30 cellular contexts compared by ENCODE assay signal in the genomic region with DNA sequence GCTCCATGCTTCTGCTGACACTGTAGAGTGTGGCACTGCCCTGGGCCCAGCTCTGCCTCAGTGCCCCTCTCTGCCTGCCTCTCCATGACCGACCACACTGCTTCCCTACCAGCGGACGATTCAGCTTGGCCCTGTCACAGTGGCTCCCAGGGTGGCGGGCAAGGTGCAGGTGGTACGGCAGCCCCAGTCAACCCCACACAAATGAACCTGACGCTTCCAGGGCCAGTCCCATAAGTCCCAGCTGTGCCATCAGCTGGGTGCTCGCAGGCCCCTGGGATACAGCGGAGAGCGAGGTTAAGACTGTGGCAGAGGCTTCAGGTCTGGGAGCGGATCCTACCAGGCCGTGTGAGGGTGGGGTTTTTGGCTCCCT.
"Had no signal": no experiment of that assay in that cellular context is flagged by ENCODE, and none has a peak within 500 bp of the region (broad histone marks: within the 10 kb centered on the region; RNA-seq: fewer than 3 reads in every experiment).

No MANE protein-coding gene starts in this region.

- H3K36me3 Mint-ChIP-seq: activated CD4-positive, alpha-beta memory T cell treated with anti-CD3 and anti-CD28 coated beads for 36 hours; activated CD8-positive, alpha-beta memory T cell treated with anti-CD3 and anti-CD28 coated beads, Interleukin-2, amount 10 ng/mL, durations not matched to agents 7 days and 5 days; activated naive CD4-positive, alpha-beta T cell treated with anti-CD3 and anti-CD28 coated beads, Interleukin-2, amount 50 U/mL, for 24 hours; activated naive CD8-positive, alpha-beta T cell treated with anti-CD3 and anti-CD28 coated beads for 36 hours had no signal

- DNase-seq: activated CD4-positive, alpha-beta memory T cell treated with anti-CD3 and anti-CD28 coated beads for 36 hours; activated CD4-positive, alpha-beta T cell treated with anti-CD3 and anti-CD28 coated beads for 36 hours; activated CD4-positive, alpha-beta T cell treated with anti-CD3 and anti-CD28 coated beads, Interleukin-2, amount 10 ng/mL, durations not matched to agents 24 days and 14 days; activated CD4-positive, CD25-positive, alpha-beta regulatory T cell; activated CD4-positive, CD25-positive, alpha-beta regulatory T cell treated with anti-CD3 and anti-CD28 coated beads, Interleukin-2, amount 50 U/mL, for 72 hours; activated CD8-positive, alpha-beta memory T cell treated with anti-CD3 and anti-CD28 coated beads, Interleukin-2, amount 10 ng/mL, durations not matched to agents 7 days and 5 days; activated CD8-positive, alpha-beta memory T cell treated with anti-CD3 and anti-CD28 coated beads, Interleukin-2, amount 50 U/mL, for 4 hours; activated CD8-positive, alpha-beta T cell treated with anti-CD3 and anti-CD28 coated beads, Interleukin-2, amount 10 ng/mL, durations not matched to agents 7 days and 5 days; activated effector memory CD4-positive, alpha-beta T cell treated with anti-CD3 and anti-CD28 coated beads, Interleukin-2, amount 50 U/mL, for 16 hours; activated naive CD4-positive, alpha-beta T cell treated with anti-CD3 and anti-CD28 coated beads for 36 hours; activated naive CD8-positive, alpha-beta T cell treated with anti-CD3 and anti-CD28 coated beads for 36 hours; activated naive CD8-positive, alpha-beta T cell treated with anti-CD3 and anti-CD28 coated beads, Interleukin-2, amount 50 U/mL, for 24 hours; activated T-cell treated with anti-CD3 and anti-CD28 coated beads, Interleukin-2, amount 50 U/mL, for 1 hour; activated T-cell treated with anti-CD3 and anti-CD28 coated beads, Interleukin-2, amount 50 U/mL, for 48 hours; adrenal gland; amygdala; central memory CD4-positive, alpha-beta T cell; cerebellar nuclear complex; colonic mucosa; effector CD8-positive, alpha-beta T cell; T-helper 2 cell had no signal

- H3K4me1 Mint-ChIP-seq: activated CD4-positive, alpha-beta T cell treated with anti-CD3 and anti-CD28 coated beads for 36 hours; activated CD4-positive, alpha-beta T cell treated with anti-CD3 and anti-CD28 coated beads, Interleukin-2, amount 10 ng/mL, durations not matched to agents 24 days and 14 days; activated CD8-positive, alpha-beta memory T cell treated with anti-CD3 and anti-CD28 coated beads, Interleukin-2, amount 10 ng/mL, durations not matched to agents 7 days and 5 days; activated naive CD4-positive, alpha-beta T cell treated with anti-CD3 and anti-CD28 coated beads, Interleukin-2, amount 50 U/mL, for 24 hours; activated naive CD8-positive, alpha-beta T cell treated with anti-CD3 and anti-CD28 coated beads for 36 hours; activated naive CD8-positive, alpha-beta T cell treated with anti-CD3 and anti-CD28 coated beads, Interleukin-2, amount 50 U/mL, for 24 hours had no signal

- H3K4me1 ChIP-seq: ascending aorta, breast epithelium, colonic mucosa had no signal

- H3K27ac Mint-ChIP-seq: activated CD4-positive, alpha-beta memory T cell treated with anti-CD3 and anti-CD28 coated beads for 36 hours; activated CD4-positive, alpha-beta T cell treated with anti-CD3 and anti-CD28 coated beads for 36 hours; activated CD4-positive, alpha-beta T cell treated with anti-CD3 and anti-CD28 coated beads, Interleukin-2, amount 10 ng/mL, durations not matched to agents 24 days and 14 days; activated CD8-positive, alpha-beta memory T cell treated with anti-CD3 and anti-CD28 coated beads, Interleukin-2, amount 10 ng/mL, durations not matched to agents 7 days and 5 days; activated CD8-positive, alpha-beta T cell treated with anti-CD3 and anti-CD28 coated beads, Interleukin-2, amount 10 ng/mL, durations not matched to agents 7 days and 5 days; activated naive CD4-positive, alpha-beta T cell treated with anti-CD3 and anti-CD28 coated beads for 36 hours; activated naive CD4-positive, alpha-beta T cell treated with anti-CD3 and anti-CD28 coated beads, Interleukin-2, amount 50 U/mL, for 24 hours; activated naive CD8-positive, alpha-beta T cell treated with anti-CD3 and anti-CD28 coated beads for 36 hours; activated naive CD8-positive, alpha-beta T cell treated with anti-CD3 and anti-CD28 coated beads, Interleukin-2, amount 50 U/mL, for 24 hours; activated T-helper 1 cell treated with anti-CD3 and anti-CD28 coated beads, Interleukin-12 subunit alpha, Interleukin-12 subunit beta, Interleukin-2, Interleukin-4 antibody, amounts not matched to agents 30 ng/mL and 10 ng/mL and 1 ng/mL, durations not matched to agents 14 hours and 24 hours and 36 hours; activated T-helper 2 cell treated with anti-CD3 and anti-CD28 coated beads, Interferon-gamma antibody, Interleukin-2, Interleukin-4, amounts not matched to agents 10 μg/mL and 5 μg/mL and 100 μg/mL, durations not matched to agents 14 hours and 24 hours and 36 hours had no signal

- H3K36me3 ChIP-seq: breast epithelium, cardiac muscle cell, colonic mucosa had no signal

- ATAC-seq: activated CD4-positive, alpha-beta T cell treated with anti-CD3 and anti-CD28 coated beads for 36 hours; activated CD8-positive, alpha-beta memory T cell treated with anti-CD3 and anti-CD28 coated beads, Interleukin-2, amount 10 ng/mL, durations not matched to agents 7 days and 5 days; activated CD8-positive, alpha-beta T cell treated with anti-CD3 and anti-CD28 coated beads, Interleukin-2, amount 10 ng/mL, durations not matched to agents 7 days and 5 days; activated naive CD8-positive, alpha-beta T cell treated with anti-CD3 and anti-CD28 coated beads, Interleukin-2, amount 50 U/mL, for 24 hours; esophagus mucosa had no signal

- H3K27ac ChIP-seq: adrenal gland, ascending aorta, breast epithelium, cardiac muscle cell, colonic mucosa, epithelial cell of prostate had no signal

- H3K27me3 ChIP-seq: adrenal gland, ascending aorta, breast epithelium, cardiac muscle cell, colonic mucosa had no signal

- H3K9me3 Mint-ChIP-seq: activated CD4-positive, alpha-beta memory T cell treated with anti-CD3 and anti-CD28 coated beads for 36 hours; activated CD4-positive, alpha-beta T cell treated with anti-CD3 and anti-CD28 coated beads, Interleukin-2, amount 10 ng/mL, durations not matched to agents 24 days and 14 days; activated naive CD4-positive, alpha-beta T cell treated with anti-CD3 and anti-CD28 coated beads for 36 hours; activated naive CD4-positive, alpha-beta T cell treated with anti-CD3 and anti-CD28 coated beads, Interleukin-2, amount 50 U/mL, for 24 hours; activated naive CD8-positive, alpha-beta T cell treated with anti-CD3 and anti-CD28 coated beads for 36 hours; activated T-helper 1 cell treated with anti-CD3 and anti-CD28 coated beads, Interleukin-12 subunit alpha, Interleukin-12 subunit beta, Interleukin-2, Interleukin-4 antibody, amounts not matched to agents 30 ng/mL and 10 ng/mL and 1 ng/mL, durations not matched to agents 14 hours and 24 hours and 36 hours; activated T-helper 2 cell treated with anti-CD3 and anti-CD28 coated beads, Interferon-gamma antibody, Interleukin-2, Interleukin-4, amounts not matched to agents 10 μg/mL and 5 μg/mL and 100 μg/mL, durations not matched to agents 14 hours and 24 hours and 36 hours had no signal

- H3K27me3 Mint-ChIP-seq: activated CD4-positive, alpha-beta T cell treated with anti-CD3 and anti-CD28 coated beads for 36 hours; activated CD8-positive, alpha-beta memory T cell treated with anti-CD3 and anti-CD28 coated beads, Interleukin-2, amount 10 ng/mL, durations not matched to agents 7 days and 5 days; activated naive CD8-positive, alpha-beta T cell treated with anti-CD3 and anti-CD28 coated beads for 36 hours had no signal

- H3K4me3 ChIP-seq: adrenal gland, ascending aorta, breast epithelium, cardiac muscle cell, colonic mucosa had no signal

- H3K4me3 Mint-ChIP-seq: activated CD4-positive, alpha-beta memory T cell treated with anti-CD3 and anti-CD28 coated beads for 36 hours; activated CD4-positive, alpha-beta T cell treated with anti-CD3 and anti-CD28 coated beads for 36 hours; activated CD4-positive, alpha-beta T cell treated with anti-CD3 and anti-CD28 coated beads, Interleukin-2, amount 10 ng/mL, durations not matched to agents 24 days and 14 days; activated CD8-positive, alpha-beta memory T cell treated with anti-CD3 and anti-CD28 coated beads, Interleukin-2, amount 10 ng/mL, durations not matched to agents 7 days and 5 days; activated CD8-positive, alpha-beta T cell treated with anti-CD3 and anti-CD28 coated beads, Interleukin-2, amount 10 ng/mL, durations not matched to agents 7 days and 5 days; activated naive CD4-positive, alpha-beta T cell treated with anti-CD3 and anti-CD28 coated beads for 36 hours; activated naive CD4-positive, alpha-beta T cell treated with anti-CD3 and anti-CD28 coated beads, Interleukin-2, amount 50 U/mL, for 24 hours; activated naive CD8-positive, alpha-beta T cell treated with anti-CD3 and anti-CD28 coated beads for 36 hours; activated naive CD8-positive, alpha-beta T cell treated with anti-CD3 and anti-CD28 coated beads, Interleukin-2, amount 50 U/mL, for 24 hours; activated T-helper 1 cell treated with anti-CD3 and anti-CD28 coated beads, Interleukin-12 subunit alpha, Interleukin-12 subunit beta, Interleukin-2, Interleukin-4 antibody, amounts not matched to agents 30 ng/mL and 10 ng/mL and 1 ng/mL, durations not matched to agents 14 hours and 24 hours and 36 hours; brain had no signal

- H3K9me3 ChIP-seq: adrenal gland, ascending aorta, colonic mucosa had no signal
